In the genomic region with DNA sequence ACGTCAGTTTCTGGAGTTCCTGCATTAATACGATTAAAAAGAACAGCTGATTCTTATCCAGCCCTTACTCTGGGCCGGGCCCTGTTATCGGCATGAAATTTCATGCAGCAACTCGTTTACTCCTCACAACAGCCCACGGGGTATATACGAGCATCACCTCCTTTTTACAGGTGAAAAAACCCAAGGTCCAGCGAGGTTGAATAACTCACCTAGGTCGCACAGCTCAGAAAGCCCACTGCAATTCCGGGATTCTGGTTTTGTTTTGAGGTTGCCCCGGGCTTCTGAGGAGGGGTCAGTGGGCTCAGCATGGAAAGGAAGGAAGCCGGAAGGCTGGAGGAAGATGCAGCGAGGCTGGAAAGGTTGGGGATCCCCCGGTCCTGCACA, we compare ENCODE assay signal across 7 cellular contexts. TPM values are rescaled to one million over a fixed set of nuclear protein-coding genes. Genes with fewer than 3 reads are reported as not detected.
DNase-seq lines count a peak whose midpoint lies in the region; ATAC-seq and TF ChIP-seq lines count a peak whose summit lies in the region.

No MANE protein-coding gene starts in this region.

- peak overlapping the region; percentile 68 for H3K4me3 ChIP-seq in HUES48 (ENCODE audit: low read depth, low read length)
- H3K4me3 ChIP-seq in fibroblast of the aortic adventitia (ENCODE audit: low read depth, low read length): peak overlapping the region; percentile 60
- H3K4me3 ChIP-seq in skin epidermis: peak overlapping the region in 6 of 7 experiments; percentile 13 to 27 (median 22)

- no peak for ATAC-seq in GM21381 (IDR thresholded peaks at IDR 0.05; ENCODE audit: unreplicated experiment)

- no peaks in the 10 kb centered on the region for H3K9me3 ChIP-seq in HUES48 (ENCODE audit: control insufficient read depth, insufficient read depth, low read length)

- no peaks in the 10 kb centered on the region for H3K36me3 ChIP-seq in HUES48 (ENCODE audit: control insufficient read depth, insufficient read depth, low read length)

- H3K27me3 ChIP-seq in HUES48 (ENCODE audit: control insufficient read depth, insufficient read depth, low read length): peaks cover 40% of the 10 kb centered on the region

- peak overlapping the region; percentile 34 for H3K27ac Mint-ChIP-seq in activated naive CD8-positive, alpha-beta T cell
- H3K27ac Mint-ChIP-seq in activated naive CD4-positive, alpha-beta T cell treated with anti-CD3 and anti-CD28 coated beads, Interleukin-2, amount 10 ng/mL, durations not matched to agents 7 days and 5 days: no peak overlapping the region

- H3K27me3 Mint-ChIP-seq in activated naive CD8-positive, alpha-beta T cell: peaks cover 23% of the 10 kb centered on the region
- peaks cover 88% of the 10 kb centered on the region for H3K27me3 Mint-ChIP-seq in activated naive CD4-positive, alpha-beta T cell treated with anti-CD3 and anti-CD28 coated beads, Interleukin-2, amount 10 ng/mL, durations not matched to agents 7 days and 5 days

- H3K4me1 ChIP-seq in HUES48 (ENCODE audit: control insufficient read depth, insufficient read depth, low read length): peaks cover 12% of the 10 kb centered on the region

- H3K4me1 Mint-ChIP-seq in activated naive CD8-positive, alpha-beta T cell (ENCODE audit: low read depth): peaks cover 17% of the 10 kb centered on the region
- peaks cover 18% of the 10 kb centered on the region for H3K4me1 Mint-ChIP-seq in activated naive CD4-positive, alpha-beta T cell treated with anti-CD3 and anti-CD28 coated beads, Interleukin-2, amount 10 ng/mL, durations not matched to agents 7 days and 5 days

- no peak for DNase-seq in fibroblast of the aortic adventitia (ENCODE audit: low read depth)
- DNase-seq in glomerular visceral epithelial cell (ENCODE audit: extremely low spot score): no peak
- no peak for DNase-seq in activated naive CD4-positive, alpha-beta T cell treated with anti-CD3 and anti-CD28 coated beads, Interleukin-2, amount 10 ng/mL, durations not matched to agents 7 days and 5 days

- no peak overlapping the region for H3K9ac ChIP-seq in HUES48 (ENCODE audit: low read depth, low read length)

- TF ChIP-seq CTCF in fibroblast of the aortic adventitia (IDR thresholded peaks at IDR 0.05; ENCODE audit: insufficient read depth, low read length): no peak

- peak overlapping the region; percentile 80 for H3K4me3 Mint-ChIP-seq in activated naive CD8-positive, alpha-beta T cell
- H3K4me3 Mint-ChIP-seq in activated naive CD4-positive, alpha-beta T cell treated with anti-CD3 and anti-CD28 coated beads, Interleukin-2, amount 10 ng/mL, durations not matched to agents 7 days and 5 days: no peak overlapping the region

- H3K9me3 Mint-ChIP-seq in activated naive CD8-positive, alpha-beta T cell (ENCODE audit: low read depth): no peaks in the 10 kb centered on the region
- H3K9me3 Mint-ChIP-seq in activated naive CD4-positive, alpha-beta T cell treated with anti-CD3 and anti-CD28 coated beads, Interleukin-2, amount 10 ng/mL, durations not matched to agents 7 days and 5 days: no peaks in the 10 kb centered on the region

- H3K36me3 Mint-ChIP-seq in activated naive CD8-positive, alpha-beta T cell: no peaks in the 10 kb centered on the region
- H3K36me3 Mint-ChIP-seq in activated naive CD4-positive, alpha-beta T cell treated with anti-CD3 and anti-CD28 coated beads, Interleukin-2, amount 10 ng/mL, durations not matched to agents 7 days and 5 days: no peaks in the 10 kb centered on the region

- no peak overlapping the region for H3K27ac ChIP-seq in HUES48 (ENCODE audit: low read depth, low read length)
- peak overlapping the region in 14 of 21 experiments; percentile 0 to 77 (median 23) for H3K27ac ChIP-seq in skin epidermis

- CTCF ChIA-PET in activated naive CD4-positive, alpha-beta T cell treated with anti-CD3 and anti-CD28 coated beads, Interleukin-2, amount 10 ng/mL, durations not matched to agents 7 days and 5 days (lab: Charles Lee): interaction anchor here (1.3 kb wide), 1 partner anchor 26 kb away, joined by 3 read pairs; no protein-coding TSS in a partner anchor

RNA-seq across cellular contexts. Expression of a gene that starts 0.6 kb away (rescaled TPM):
- total RNA-seq in fibroblast of the aortic adventitia (ENCODE audit: low replicate concordance): 0.45 TPM in 1 of 2 replicates, not detected in the other

RNA-seq across cellular contexts. Expression of a gene that starts 42.0 kb away (rescaled TPM):
- total RNA-seq in fibroblast of the aortic adventitia (ENCODE audit: low replicate concordance): 7.6 and 9.0 TPM in 2 replicates

RNA-seq across cellular contexts. Expression of a gene that starts 51.2 kb away (rescaled TPM):
- 7.2 and 17.8 TPM in 2 replicates for total RNA-seq in fibroblast of the aortic adventitia (ENCODE audit: low replicate concordance)
